Comparison of ENCODE assay signal across 1 cellular context in genomic region chr14:22489957-22490950, GRCh38.
TF ChIP-seq lines count a peak whose summit lies in the region.

No MANE protein-coding gene starts in this region.

TF ChIP-seq in GM12878, 131 proteins besides CTCF, POLR2A, EP300 and RAD21 (continued from another document):
- TF ChIP-seq ZBTB33 (IDR thresholded peaks at IDR 0.05), result no peak
- no peak for TF ChIP-seq ZSCAN29 (IDR thresholded peaks at IDR 0.05)
- TF ChIP-seq STAT1 (conservative IDR thresholded peaks at IDR 0.05), result no peak
- TF ChIP-seq ZNF384 (IDR thresholded peaks at IDR 0.05; ENCODE audit: borderline replicate concordance, low read depth, low read length), result no peak
- no peak for TF ChIP-seq GABPA (IDR thresholded peaks at IDR 0.05; ENCODE audit: low read depth)
- TF ChIP-seq HDGF (IDR thresholded peaks at IDR 0.05), result no peak
- TF ChIP-seq LARP7 (IDR thresholded peaks at IDR 0.05), result no peak
- no peak for TF ChIP-seq GATAD2B (conservative IDR thresholded peaks at IDR 0.05; ENCODE audit: low read depth)
- TF ChIP-seq BACH1 (IDR thresholded peaks at IDR 0.05; ENCODE audit: borderline replicate concordance), result no peak
- peak; percentile 61; the same call in 1 of the 2 replicates for TF ChIP-seq TBL1XR1 (IDR thresholded peaks at IDR 0.05; ENCODE audit: low read depth, low read length)
- peak; percentile 89 for TF ChIP-seq POLR2AphosphoS5 (IDR thresholded peaks at IDR 0.05; ENCODE audit: low read length)
- TF ChIP-seq EZH2 (IDR thresholded peaks at IDR 0.05; ENCODE audit: borderline replicate concordance, control insufficient read depth, low read depth, low read length), result no peak
- TF ChIP-seq SMAD5 (IDR thresholded peaks at IDR 0.05; ENCODE audit: low read depth), result peak; percentile 65; the same call in 1 of the 2 replicates
- TF ChIP-seq NBN (IDR thresholded peaks at IDR 0.05), result 0 out of 2 replicates have a peak, but pooled peaks have one; percentile 10
- 0 out of 2 replicates have a peak, but pooled peaks have one; percentile 5 for TF ChIP-seq TCF3 (IDR thresholded peaks at IDR 0.05; ENCODE audit: borderline replicate concordance, insufficient read depth, low read depth, low read length)
- TF ChIP-seq IKZF1 (conservative IDR thresholded peaks at IDR 0.05), result peak; percentile 22; the same call in 1 of the 2 replicates
- no peak; the same call in 1 of the 2 replicates for TF ChIP-seq MTA2 (IDR thresholded peaks at IDR 0.05; ENCODE audit: low read depth)
